Comparison of ENCODE assay signal across 19 cellular contexts in the genomic region with DNA sequence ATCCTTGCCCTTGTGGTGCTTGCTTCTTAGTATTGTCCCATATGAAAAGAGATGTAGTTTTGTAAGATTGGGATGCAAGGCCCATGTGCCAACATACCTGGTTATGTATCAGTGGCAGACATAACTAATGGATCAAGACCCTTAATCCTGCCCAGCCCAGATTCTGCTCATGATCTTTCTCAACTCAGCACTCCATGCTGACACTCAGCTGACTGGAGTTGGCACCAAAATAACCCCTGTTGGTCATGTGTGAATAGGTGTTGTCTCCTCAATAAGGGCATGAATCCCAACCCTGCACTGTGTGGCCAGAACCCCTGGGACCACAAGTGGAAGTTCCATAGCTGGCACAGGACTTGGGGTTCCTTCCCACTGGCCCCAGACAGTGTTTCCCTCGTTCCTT. TPM values are rescaled to one million over a fixed set of nuclear protein-coding genes. Genes with fewer than 3 reads are reported as not detected.
DNase-seq lines count a peak whose midpoint lies in the region; ATAC-seq and TF ChIP-seq lines count a peak whose summit lies in the region.
"Had no signal": no experiment of that assay in that cellular context is flagged by ENCODE, and none has a peak within 500 bp of the region (broad histone marks: within the 10 kb centered on the region; RNA-seq: fewer than 3 reads in every experiment).

No MANE protein-coding gene starts in this region.

- no peak overlapping the region for H2AFZ ChIP-seq in Karpas-422 (ENCODE audit: low read length)
- H2AFZ ChIP-seq: GM23248 had no signal

- no peaks in the 10 kb centered on the region for H3K36me3 ChIP-seq in Karpas-422 (ENCODE audit: insufficient read depth, low read length)
- H3K36me3 ChIP-seq: HAP-1 had no signal

- H3K9ac ChIP-seq in Karpas-422 (ENCODE audit: low read length), result no peak overlapping the region
- H3K9ac ChIP-seq: GM23248 had no signal

- TF ChIP-seq POLR2A in GM18505 (IDR thresholded peaks at IDR 0.05; ENCODE audit: borderline replicate concordance, extremely low read depth, insufficient read depth, insufficient read length), result no peak

- H3K9me2 ChIP-seq in Karpas-422 (replicated peaks; ENCODE audit: insufficient read depth, low read length), result no peaks in the 10 kb centered on the region

- no peaks in the 10 kb centered on the region for H4K20me1 ChIP-seq in Karpas-422 (ENCODE audit: insufficient read depth, low read depth, low read length)

- no peak for TF ChIP-seq CTCF in retinal pigment epithelial cell (conservative IDR thresholded peaks at IDR 0.05; ENCODE audit: low read depth, low read length)
- no peak for TF ChIP-seq CTCF in GM13977 (IDR thresholded peaks at IDR 0.05; ENCODE audit: extremely low read depth, insufficient read depth, missing control alignments)

- H3K27ac ChIP-seq in Karpas-422 (ENCODE audit: low read length), result no peak overlapping the region
- H3K27ac ChIP-seq: GM23248 had no signal

- ATAC-seq in esophagus mucosa (peak; percentile 20), GM18505 (IDR thresholded peaks at IDR 0.05; ENCODE audit: unreplicated experiment) (no peak)

- peaks cover 19% of the 10 kb centered on the region for H3K4me1 ChIP-seq in Karpas-422 (ENCODE audit: low read length)
- H3K4me1 ChIP-seq: HAP-1 had no signal

- DNase-seq in Karpas-422 (peak; percentile 37), retinal pigment epithelial cell (ENCODE audit: low read depth) (peak; percentile 7), epidermal melanocyte (ENCODE audit: insufficient read length, low spot score) (no peak), GM13977 (ENCODE audit: low spot score) (no peak)
- DNase-seq in NK-92 treated with Interleukin-12 subunit alpha and Interleukin-12 subunit beta, amount 100 ng/mL, for 24 hours (lab: John Stamatoyannopoulos, UW), result no peak
- DNase-seq: ACHN; CD8-positive, alpha-beta memory T cell; COR-L47; DMS 273 treated with DMSO at 0.1 percent for 48 hours; DMS53; DND-41; EL; GM23248 had no signal

- H3K4me3 ChIP-seq in Karpas-422 (ENCODE audit: low read length) (no peak overlapping the region), retinal pigment epithelial cell (ENCODE audit: low read length) (no peak overlapping the region)
- H3K4me3 ChIP-seq: GM23248, HAP-1 had no signal

- H3K4me2 ChIP-seq in Karpas-422 (ENCODE audit: low read depth, low read length, poor library complexity, severe bottlenecking), result no peak overlapping the region

- no peaks in the 10 kb centered on the region for H3K79me2 ChIP-seq in Karpas-422 (ENCODE audit: low read length)

- no peaks in the 10 kb centered on the region for H3K9me3 ChIP-seq in Karpas-422 (ENCODE audit: low read length)
- H3K9me3 ChIP-seq: HAP-1 had no signal

- no peaks in the 10 kb centered on the region for H3K27me3 ChIP-seq in Karpas-422 (ENCODE audit: low read length)

- in situ Hi-C loops in GM13977 (cut with MboI; ENCODE audit: low pct_unique_long_range_greater_than_20kb, low sequenced_read_pairs, unreplicated experiment), result no loop called here

RNA-seq across cellular contexts. Expression of a gene that starts 13.9 kb away (rescaled TPM):
- 16.4 and 18.9 TPM in 2 replicates for total RNA-seq in Karpas-422 (2014; rRNA removed; shearing (Covaris generic); ENCODE audit: low replicate concordance)
- 0.12 TPM for total RNA-seq in esophagus mucosa
- total RNA-seq: G401, GM23248, H4, HT-29 had no signal

RNA-seq across cellular contexts. Expression of a gene that starts 32.5 kb away (rescaled TPM):
- total RNA-seq in Karpas-422 (2014; rRNA removed; shearing (Covaris generic); ENCODE audit: low replicate concordance), result 114 and 140 TPM in 2 replicates
- 47.8 TPM for total RNA-seq in esophagus mucosa

RNA-seq across cellular contexts. Expression of a gene that starts 53.0 kb away (rescaled TPM):
- 87.6 and 150 TPM in 2 replicates for total RNA-seq in Karpas-422 (2014; rRNA removed; shearing (Covaris generic); ENCODE audit: low replicate concordance)
- 48.5 TPM for total RNA-seq in esophagus mucosa

RNA-seq across cellular contexts. Expression of a gene that starts 59.0 kb away (rescaled TPM):
- total RNA-seq in Karpas-422 (2014; rRNA removed; shearing (Covaris generic); ENCODE audit: low replicate concordance), result 37.8 and 47.2 TPM in 2 replicates
- 7.7 TPM for total RNA-seq in esophagus mucosa

Comparison
In these comparisons a context has a peak if more than half of its experiments do, and no peak if none do; other contexts are left out.
1. DNase-seq: peak in Karpas-422 (single experiment) and retinal pigment epithelial cell (single experiment); none in epidermal melanocyte (single experiment), GM13977 (single experiment) and NK-92 treated with Interleukin-12 subunit alpha and Interleukin-12 subunit beta, amount 100 ng/mL, for 24 hours (single experiment).
2. RNA of a gene that starts 13.9 kb away (total RNA-seq): 16.4 to 18.9 TPM in Karpas-422; 0.12 TPM in esophagus mucosa (single experiment); every median in the first group is over 10 times any median in the second.